8 cellular contexts compared by ENCODE assay signal in the genomic region with DNA sequence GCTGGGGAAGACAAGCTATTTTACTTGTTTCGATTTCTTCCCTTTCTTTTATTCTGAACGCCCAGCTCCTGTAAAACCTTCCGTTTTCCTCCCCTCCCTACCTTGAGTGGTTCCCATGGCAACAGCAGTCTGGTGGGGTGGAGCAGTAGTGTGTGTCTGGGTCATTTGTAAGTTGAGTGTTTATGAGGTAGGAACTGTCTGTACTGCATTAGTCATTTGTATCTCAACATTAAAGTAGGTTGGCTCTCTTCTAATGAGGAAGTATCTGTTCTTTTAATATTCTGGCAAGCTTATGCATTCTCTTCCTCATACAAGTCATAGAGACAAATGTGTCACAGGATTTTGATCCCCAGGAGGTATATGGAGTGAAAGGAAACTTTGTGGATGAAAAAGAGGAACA.
DNase-seq lines count a peak whose midpoint lies in the region; ATAC-seq and TF ChIP-seq lines count a peak whose summit lies in the region.

No MANE protein-coding gene starts in this region.

- H3K79me2 ChIP-seq in mesendoderm (ENCODE audit: control insufficient read depth, insufficient read depth, low read length) = no peaks in the 10 kb centered on the region

- no peak overlapping the region for H4K8ac ChIP-seq in mesendoderm (ENCODE audit: low read depth, low read length)

- H3K4me3 ChIP-seq in brain microvascular endothelial cell (ENCODE audit: low read depth, low read length) (no peak overlapping the region), mesendoderm (ENCODE audit: low read length) (no peak overlapping the region), vagina (peak overlapping the region in 1 of 2 donors; percentile 9)

- H3K23ac ChIP-seq in mesendoderm (ENCODE audit: low read length) = no peak overlapping the region

- intact Hi-C loops in vagina (cut with DNase I) = no loop called here

- WGBS in mesendoderm (ENCODE audit: extremely low coverage, insufficient coverage, low lambda C conversion rate) = no CpG with 5 or more reads among the region's 3 CpGs

- H2AK5ac ChIP-seq in mesendoderm (ENCODE audit: low read length) = no peak overlapping the region

- H3K56ac ChIP-seq in mesendoderm (ENCODE audit: low read length) = no peak overlapping the region

- TF ChIP-seq CTCF in brain microvascular endothelial cell (IDR thresholded peaks at IDR 0.05; ENCODE audit: low read depth, low read length, missing control alignments) (no peak), vagina (IDR thresholded peaks at IDR 0.05) (no peak)

- ATAC-seq in HG02759 (IDR thresholded peaks at IDR 0.05; ENCODE audit: unreplicated experiment) (peak; percentile 72), GM21619 (IDR thresholded peaks at IDR 0.05; ENCODE audit: unreplicated experiment) (no peak)

- H2BK120ac ChIP-seq in mesendoderm (ENCODE audit: low read depth, low read length) = no peak overlapping the region

- no peak overlapping the region for H4K5ac ChIP-seq in mesendoderm (ENCODE audit: low read length)

- in situ Hi-C loops in brain microvascular endothelial cell (cut with HindIII; ENCODE audit: low pct_ligation_motif_present, low sequenced_read_pairs) = no loop called here

- H3K36me3 ChIP-seq in brain microvascular endothelial cell (replicated peaks) = no peaks in the 10 kb centered on the region
- no peaks in the 10 kb centered on the region for H3K36me3 ChIP-seq in mesendoderm (ENCODE audit: control insufficient read depth, insufficient read depth, low read length)
- no peaks in the 10 kb centered on the region for H3K36me3 ChIP-seq in vagina

- no peak overlapping the region for H2BK5ac ChIP-seq in mesendoderm (ENCODE audit: low read length)

- no peak overlapping the region for H3K4ac ChIP-seq in mesendoderm (ENCODE audit: low read depth, low read length)

- H3K9me3 ChIP-seq in vagina = no peaks in the 10 kb centered on the region

- no peaks in the 10 kb centered on the region for H3K79me1 ChIP-seq in mesendoderm (ENCODE audit: low read length)

- H3K4me2 ChIP-seq in mesendoderm (ENCODE audit: low read length) = no peak overlapping the region

- H2BK15ac ChIP-seq in mesendoderm (replicated peaks; ENCODE audit: low read depth) = no peak overlapping the region

- H3K27ac ChIP-seq in brain microvascular endothelial cell (peak overlapping the region; percentile 19), mesendoderm (ENCODE audit: low read depth, low read length) (no peak overlapping the region), vagina (no peak overlapping the region)

- no peak for TF ChIP-seq POLR2A in vagina (IDR thresholded peaks at IDR 0.05)

- H3K18ac ChIP-seq in mesendoderm (ENCODE audit: low read length) = no peak overlapping the region

- H3K27me3 ChIP-seq in brain microvascular endothelial cell (replicated peaks) (no peaks in the 10 kb centered on the region), mesendoderm (ENCODE audit: insufficient read depth, low read length, poor library complexity) (no peaks in the 10 kb centered on the region), vagina (no peaks in the 10 kb centered on the region)

- DNase-seq in DMS153 treated with DMSO at 0.1 percent for 48 hours (lab: John Stamatoyannopoulos, UW; ENCODE audit: unreplicated experiment) (peak; percentile 85), NCI-H226 (peak; percentile 67), brain microvascular endothelial cell (peak; percentile 38), mesendoderm (peak; percentile 42), vagina (ENCODE audit: extremely low spot score in 2 of 2) (no peak)
- no peak for DNase-seq in stimulated activated CD4-positive, alpha-beta T cell treated with anti-CD3 and anti-CD28 coated beads, Interleukin-1b, Interleukin-23, amount 100 ng/mL, for 48 hours

- H3K4me1 ChIP-seq in mesendoderm (ENCODE audit: control insufficient read depth, low read depth, low read length) (no peaks in the 10 kb centered on the region), vagina (peaks cover 32% of the 10 kb centered on the region)

- H3K9ac ChIP-seq in mesendoderm (ENCODE audit: low read length) = no peak overlapping the region

Comparison
In these comparisons a context has a peak if more than half of its experiments do, and no peak if none do; other contexts are left out.
1. DNase-seq: peak in DMS153 treated with DMSO at 0.1 percent for 48 hours (single experiment), NCI-H226 (single experiment), brain microvascular endothelial cell (single experiment) and mesendoderm (single experiment); none in vagina (0 of 2) and stimulated activated CD4-positive, alpha-beta T cell treated with anti-CD3 and anti-CD28 coated beads, Interleukin-1b, Interleukin-23, amount 100 ng/mL, for 48 hours (single experiment).